ENCODE assay signal across 8 cellular contexts in the genomic region with DNA sequence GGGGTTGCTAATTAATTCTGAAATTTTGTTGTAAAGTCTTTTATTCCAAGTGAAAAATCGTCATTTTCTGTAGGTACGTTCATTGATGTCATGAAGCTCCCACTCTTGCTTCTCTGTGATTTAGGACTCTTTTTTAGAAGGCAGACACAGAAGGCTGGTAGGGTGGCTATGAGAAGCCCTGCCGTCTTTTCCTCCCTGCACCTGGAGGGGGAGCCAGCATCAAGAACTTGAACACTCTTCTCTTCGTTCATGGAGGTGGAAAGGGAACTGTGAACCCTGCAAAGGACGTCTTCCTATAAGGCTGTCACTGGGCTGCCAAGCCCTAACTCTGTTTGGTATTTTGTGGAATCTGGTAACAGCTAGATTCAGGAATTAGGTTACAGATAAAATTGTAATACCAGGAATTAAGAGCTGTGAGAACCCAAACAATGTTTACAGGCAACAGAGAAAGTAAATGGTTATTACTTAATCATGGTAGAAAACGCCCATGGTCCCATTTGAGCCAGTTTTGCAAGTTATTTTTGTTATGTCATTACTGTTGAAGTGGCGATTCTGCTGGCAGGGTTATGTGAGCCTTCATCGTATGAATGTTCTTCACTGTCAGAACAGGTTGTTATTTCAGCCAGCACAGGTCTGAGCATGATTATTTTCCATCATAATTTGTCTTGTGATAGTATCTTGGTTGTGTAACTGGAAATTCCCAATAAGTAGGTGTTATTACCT.
DNase-seq lines count a peak whose midpoint lies in the region; ATAC-seq and FAIRE-seq lines count a peak whose summit lies in the region.

No MANE protein-coding gene starts in this region.

- H3K27ac Mint-ChIP-seq in activated naive CD8-positive, alpha-beta T cell treated with anti-CD3 and anti-CD28 coated beads, Interleukin-2, amount 10 ng/mL, durations not matched to agents 7 days and 5 days: no peak overlapping the region

- POLR2A ChIA-PET in activated naive CD8-positive, alpha-beta T cell treated with anti-CD3 and anti-CD28 coated beads, Interleukin-2, amount 10 ng/mL, durations not matched to agents 7 days and 5 days (lab: Charles Lee): no interaction called here

- ATAC-seq in GM19467 (IDR thresholded peaks at IDR 0.05; ENCODE audit: unreplicated experiment) (peak; percentile 96), HG03378 (IDR thresholded peaks at IDR 0.05; ENCODE audit: unreplicated experiment) (peak; percentile 75)
- ATAC-seq in activated naive CD8-positive, alpha-beta T cell treated with anti-CD3 and anti-CD28 coated beads, Interleukin-2, amount 10 ng/mL, durations not matched to agents 7 days and 5 days (ENCODE audit: low read depth): peak; percentile 78
- ATAC-seq in stimulated activated naive CD8-positive, alpha-beta T cell treated with anti-CD3 and anti-CD28 coated beads, Interleukin-15, Interleukin-2, amounts not matched to agents 100 U/mL and 50 U/mL, for 24 hours: no peak

- DNase-seq in GF-D8 (lab: John Stamatoyannopoulos, UW) (peak; percentile 4), NCI-H69 (lab: John Stamatoyannopoulos, UW) (peak; percentile 70), DMS114 treated with DMSO at 0.1 percent for 48 hours (lab: John Stamatoyannopoulos, UW; ENCODE audit: unreplicated experiment) (no peak)
- DNase-seq in activated naive CD8-positive, alpha-beta T cell treated with anti-CD3 and anti-CD28 coated beads, Interleukin-2, amount 10 ng/mL, durations not matched to agents 7 days and 5 days: peak; percentile 32
- DNase-seq in stimulated activated naive CD8-positive, alpha-beta T cell treated with anti-CD3 and anti-CD28 coated beads, Interleukin-15, Interleukin-2, amounts not matched to agents 100 U/mL and 50 U/mL, for 24 hours: peak; percentile 41

- peaks cover 9% of the 10 kb centered on the region for H3K27me3 Mint-ChIP-seq in activated naive CD8-positive, alpha-beta T cell treated with anti-CD3 and anti-CD28 coated beads, Interleukin-2, amount 10 ng/mL, durations not matched to agents 7 days and 5 days

- peak; percentile 21 for FAIRE-seq in islet of Langerhans (lab: Jason Lieb, UNC)

- no peaks in the 10 kb centered on the region for H3K9me3 Mint-ChIP-seq in activated naive CD8-positive, alpha-beta T cell treated with anti-CD3 and anti-CD28 coated beads, Interleukin-2, amount 10 ng/mL, durations not matched to agents 7 days and 5 days

- no peaks in the 10 kb centered on the region for H3K4me1 Mint-ChIP-seq in activated naive CD8-positive, alpha-beta T cell treated with anti-CD3 and anti-CD28 coated beads, Interleukin-2, amount 10 ng/mL, durations not matched to agents 7 days and 5 days

- no peaks in the 10 kb centered on the region for H3K36me3 Mint-ChIP-seq in activated naive CD8-positive, alpha-beta T cell treated with anti-CD3 and anti-CD28 coated beads, Interleukin-2, amount 10 ng/mL, durations not matched to agents 7 days and 5 days

- no peak overlapping the region for H3K4me3 Mint-ChIP-seq in activated naive CD8-positive, alpha-beta T cell treated with anti-CD3 and anti-CD28 coated beads, Interleukin-2, amount 10 ng/mL, durations not matched to agents 7 days and 5 days
